19 cellular contexts compared by ENCODE assay signal in the genomic region with DNA sequence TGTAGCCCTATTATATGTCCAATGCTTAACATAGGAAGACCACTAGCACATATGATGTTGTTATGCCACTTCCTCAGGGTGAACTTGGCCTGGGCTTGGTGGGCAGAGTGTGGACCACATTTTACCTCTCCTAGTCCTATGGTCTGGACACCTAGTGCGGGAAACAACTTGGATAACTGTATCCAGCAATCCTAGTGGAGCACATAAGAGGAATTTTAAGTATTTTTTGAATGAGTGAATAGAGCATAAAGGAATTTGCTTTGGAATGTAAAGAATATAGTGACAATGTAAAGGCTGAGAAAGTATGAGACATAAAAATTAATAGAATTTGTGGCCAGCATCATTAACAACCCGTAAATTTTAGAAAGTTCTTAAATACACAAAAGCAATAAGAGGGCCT.
DNase-seq lines count a peak whose midpoint lies in the region; ATAC-seq and TF ChIP-seq lines count a peak whose summit lies in the region.
"Had no signal": no experiment of that assay in that cellular context is flagged by ENCODE, and none has a peak within 500 bp of the region (broad histone marks: within the 10 kb centered on the region; RNA-seq: fewer than 3 reads in every experiment).

No MANE protein-coding gene starts in this region.

- peaks cover 25% of the 10 kb centered on the region for H3K4me1 ChIP-seq in mammary epithelial cell (ENCODE audit: insufficient read depth, low read length)
- H3K4me1 ChIP-seq: BE2C had no signal

- no peak for DNase-seq in mammary epithelial cell
- no peak for DNase-seq in MCF 10A (ENCODE audit: unreplicated experiment)
- DNase-seq in RWPE1 (ENCODE audit: low spot score) = peak; percentile 8
- no peak for DNase-seq in chondrocyte (ENCODE audit: low spot score)
- DNase-seq in NCI-H748 treated with DMSO at 0.1 percent for 48 hours (lab: John Stamatoyannopoulos, UW) = no peak
- no peak for DNase-seq in CD14-positive monocyte (ENCODE audit: low spot score)
- DNase-seq in activated CD4-positive, alpha-beta memory T cell treated with anti-CD3 and anti-CD28 coated beads, Interleukin-2, amount 10 ng/mL, durations not matched to agents 7 days and 5 days = no peak
- DNase-seq: BE2C; CD8-positive, alpha-beta T cell; COR-L47; DMS153; DMS79 treated with DMSO at 0.1 percent for 48 hours; GDM1; GOT3; H9 had no signal

- TF ChIP-seq CTCF in mammary epithelial cell (conservative IDR thresholded peaks at IDR 0.05 in 1 of 2, IDR thresholded peaks at IDR 0.05 in 1 of 2; ENCODE audit: extremely low read depth in 1 of 2, insufficient read depth in 1 of 2, low read depth in 1 of 2, low read length in 2 of 2) (no peak), MCF 10A (IDR thresholded peaks at IDR 0.05; ENCODE audit: unreplicated experiment) (no peak), RWPE1 (conservative IDR thresholded peaks at IDR 0.05; ENCODE audit: low read depth) (no peak), chondrocyte (IDR thresholded peaks at IDR 0.05) (no peak), CD14-positive monocyte (IDR thresholded peaks at IDR 0.05) (no peak)

- H4K20me1 ChIP-seq in mammary epithelial cell (ENCODE audit: insufficient read depth, low read length) = no peaks in the 10 kb centered on the region

- H3K27ac ChIP-seq in mammary epithelial cell (ENCODE audit: insufficient read depth, low read depth, low read length) (peak overlapping the region; percentile 82), RWPE1 (no peak overlapping the region)
- H3K27ac ChIP-seq: C4-2B, HL-60 had no signal

- in situ Hi-C loops in mammary epithelial cell (cut with MboI; ENCODE audit: low sequenced_read_pairs in 2 of 2) = no loop called here

- no peak overlapping the region for H3K4me3 ChIP-seq in mammary epithelial cell (replicated peaks in 1 of 3; ENCODE audit: insufficient read depth in 1 of 3, low read depth in 2 of 3, low read length in 3 of 3)

- H3K4me2 ChIP-seq in mammary epithelial cell (ENCODE audit: insufficient read depth, low read depth, low read length) = peak overlapping the region; percentile 16

- 51% methylated on average over 2 of the region's 2 CpGs for WGBS in mammary epithelial cell (ENCODE audit: low coverage, missing lambda C conversion rate)

- no peak overlapping the region for H2AFZ ChIP-seq in mammary epithelial cell (ENCODE audit: low read depth, low read length)

- peaks cover 6% of the 10 kb centered on the region for H3K4me1 Mint-ChIP-seq in MCF 10A (ENCODE audit: insufficient read depth, unreplicated experiment)
- H3K4me1 Mint-ChIP-seq in chondrocyte (ENCODE audit: low read depth) = peaks cover 20% of the 10 kb centered on the region
- H3K4me1 Mint-ChIP-seq in CD14-positive monocyte = no peaks in the 10 kb centered on the region
- H3K4me1 Mint-ChIP-seq in activated CD4-positive, alpha-beta memory T cell treated with anti-CD3 and anti-CD28 coated beads, Interleukin-2, amount 10 ng/mL, durations not matched to agents 7 days and 5 days = no peaks in the 10 kb centered on the region
- H3K4me1 Mint-ChIP-seq: IgD-negative memory B cell had no signal

- H3K27me3 Mint-ChIP-seq in MCF 10A (ENCODE audit: insufficient read depth, unreplicated experiment) (no peaks in the 10 kb centered on the region), chondrocyte (ENCODE audit: low read depth) (no peaks in the 10 kb centered on the region), CD14-positive monocyte (ENCODE audit: low read depth in 3 of 3) (no peaks in the 10 kb centered on the region)
- no peaks in the 10 kb centered on the region for H3K27me3 Mint-ChIP-seq in activated CD4-positive, alpha-beta memory T cell treated with anti-CD3 and anti-CD28 coated beads, Interleukin-2, amount 10 ng/mL, durations not matched to agents 7 days and 5 days
- H3K27me3 Mint-ChIP-seq: IgD-negative memory B cell had no signal

- no peak overlapping the region for H3K9ac ChIP-seq in mammary epithelial cell (ENCODE audit: insufficient read depth, low read length)

- CTCF ChIA-PET in mammary epithelial cell (lab: Charles Lee; ENCODE audit: low non-redundant PET) (no interaction called here), MCF 10A (lab: Yijun Ruan, JAX) (no interaction called here), RWPE1 (lab: Yijun Ruan, JAX) (interaction anchor here (0.6 kb wide), 1 partner anchor 319 kb away, joined by 3 read pairs; no protein-coding TSS in a partner anchor)
- CTCF ChIA-PET in activated CD4-positive, alpha-beta memory T cell treated with anti-CD3 and anti-CD28 coated beads, Interleukin-2, amount 10 ng/mL, durations not matched to agents 7 days and 5 days (lab: Charles Lee) = no interaction called here

- no peaks in the 10 kb centered on the region for H3K9me3 Mint-ChIP-seq in MCF 10A (ENCODE audit: unreplicated experiment)
- H3K9me3 Mint-ChIP-seq in chondrocyte (ENCODE audit: low read depth) = no peaks in the 10 kb centered on the region
- peaks cover 0 to 2% (median 0%) of the 10 kb centered on the region in 7 donors for H3K9me3 Mint-ChIP-seq in CD14-positive monocyte
- no peaks in the 10 kb centered on the region for H3K9me3 Mint-ChIP-seq in activated CD4-positive, alpha-beta memory T cell treated with anti-CD3 and anti-CD28 coated beads, Interleukin-2, amount 10 ng/mL, durations not matched to agents 7 days and 5 days
- H3K9me3 Mint-ChIP-seq: CD8-positive, alpha-beta T cell; H9 had no signal

- no peak for ATAC-seq in HG03095 (IDR thresholded peaks at IDR 0.05; ENCODE audit: unreplicated experiment)
- ATAC-seq: CD8-positive, alpha-beta T cell had no signal

- H3K27me3 ChIP-seq in mammary epithelial cell (ENCODE audit: insufficient read depth, low read length) = no peaks in the 10 kb centered on the region
- H3K27me3 ChIP-seq: BE2C had no signal

- no peak overlapping the region for H3K27ac Mint-ChIP-seq in MCF 10A (ENCODE audit: low read depth, unreplicated experiment)
- peak overlapping the region; percentile 64 for H3K27ac Mint-ChIP-seq in chondrocyte (ENCODE audit: unreplicated experiment)
- no peak overlapping the region for H3K27ac Mint-ChIP-seq in CD14-positive monocyte
- no peak overlapping the region for H3K27ac Mint-ChIP-seq in activated CD4-positive, alpha-beta memory T cell treated with anti-CD3 and anti-CD28 coated beads, Interleukin-2, amount 10 ng/mL, durations not matched to agents 7 days and 5 days
- H3K27ac Mint-ChIP-seq: CD8-positive, alpha-beta T cell; H9; IgD-negative memory B cell had no signal

- no peak overlapping the region for H3K4me3 Mint-ChIP-seq in MCF 10A (ENCODE audit: unreplicated experiment)
- no peak overlapping the region for H3K4me3 Mint-ChIP-seq in chondrocyte (ENCODE audit: unreplicated experiment)
- no peak overlapping the region for H3K4me3 Mint-ChIP-seq in CD14-positive monocyte
- no peak overlapping the region for H3K4me3 Mint-ChIP-seq in activated CD4-positive, alpha-beta memory T cell treated with anti-CD3 and anti-CD28 coated beads, Interleukin-2, amount 10 ng/mL, durations not matched to agents 7 days and 5 days
- H3K4me3 Mint-ChIP-seq: CD8-positive, alpha-beta T cell; H9; IgD-negative memory B cell had no signal

- POLR2A ChIA-PET in MCF 10A (lab: Yijun Ruan, JAX) = no interaction called here
- POLR2A ChIA-PET in RWPE1 (lab: Yijun Ruan, JAX; ENCODE audit: low non-redundant PET) = no interaction called here
- POLR2A ChIA-PET in activated CD4-positive, alpha-beta memory T cell treated with anti-CD3 and anti-CD28 coated beads, Interleukin-2, amount 10 ng/mL, durations not matched to agents 7 days and 5 days (lab: Charles Lee) = no interaction called here

- H3K36me3 ChIP-seq in mammary epithelial cell (ENCODE audit: insufficient read depth, low read length) = no peaks in the 10 kb centered on the region
- H3K36me3 ChIP-seq: BE2C had no signal

- H3K36me3 Mint-ChIP-seq in MCF 10A (ENCODE audit: insufficient read depth, unreplicated experiment) = no peaks in the 10 kb centered on the region
- no peaks in the 10 kb centered on the region for H3K36me3 Mint-ChIP-seq in chondrocyte (ENCODE audit: low read depth)
- H3K36me3 Mint-ChIP-seq in CD14-positive monocyte = no peaks in the 10 kb centered on the region
- H3K36me3 Mint-ChIP-seq in activated CD4-positive, alpha-beta memory T cell treated with anti-CD3 and anti-CD28 coated beads, Interleukin-2, amount 10 ng/mL, durations not matched to agents 7 days and 5 days (ENCODE audit: low read depth) = no peaks in the 10 kb centered on the region
- H3K36me3 Mint-ChIP-seq: CD8-positive, alpha-beta T cell; IgD-negative memory B cell had no signal

- dilution Hi-C loops in mammary epithelial cell (cut with HindIII; ENCODE audit: low sequenced_read_pairs) = no loop called here

- intact Hi-C loops in mammary epithelial cell (cut with micrococcal nuclease) (loop anchor here (5.0 kb wide), 1 partner anchor 42 kb away; no protein-coding TSS in a partner anchor), MCF 10A (cut with micrococcal nuclease) (no loop called here), CD14-positive monocyte (cut with micrococcal nuclease) (no loop called here)

- no peaks in the 10 kb centered on the region for H3K79me2 ChIP-seq in mammary epithelial cell (ENCODE audit: insufficient read depth, low read length)

- BruUV-seq in mammary epithelial cell (replicated peaks; lab: Mats Ljungman, UMichigan) = no TSS peak
- no TSS peak for BruUV-seq in MCF 10A (replicated peaks; lab: Mats Ljungman, UMichigan)

- no peaks in the 10 kb centered on the region for H3K9me3 ChIP-seq in mammary epithelial cell (replicated peaks; ENCODE audit: insufficient read depth, low read length)
- H3K9me3 ChIP-seq: BE2C had no signal
